ENCODE assay signal across 2 cellular contexts in genomic region chr22:30180616-30181015, GRCh38.
TF ChIP-seq lines count a peak whose summit lies in the region.

No MANE protein-coding gene starts in this region.

TF ChIP-seq in IMR-90, 13 proteins besides CTCF, POLR2A, EP300 and RAD21:
- TF ChIP-seq RCOR1 (IDR thresholded peaks at IDR 0.05; ENCODE audit: insufficient replicate concordance, low read length): no peak

TF ChIP-seq in K562, 482 proteins besides CTCF, POLR2A, EP300 and RAD21:
- TF ChIP-seq ZNF512 (tag; IDR thresholded peaks at IDR 0.05): peak; percentile 79
- TF ChIP-seq SAFB2 (IDR thresholded peaks at IDR 0.05; ENCODE audit: borderline replicate concordance, low read depth, low read length, severe bottlenecking): no peak
- TF ChIP-seq CBX2 (IDR thresholded peaks at IDR 0.05; ENCODE audit: insufficient read depth, low read length, poor library complexity, severe bottlenecking): no peak
- no peak for TF ChIP-seq PYGO2 (tag; IDR thresholded peaks at IDR 0.05)
